In the genomic region with DNA sequence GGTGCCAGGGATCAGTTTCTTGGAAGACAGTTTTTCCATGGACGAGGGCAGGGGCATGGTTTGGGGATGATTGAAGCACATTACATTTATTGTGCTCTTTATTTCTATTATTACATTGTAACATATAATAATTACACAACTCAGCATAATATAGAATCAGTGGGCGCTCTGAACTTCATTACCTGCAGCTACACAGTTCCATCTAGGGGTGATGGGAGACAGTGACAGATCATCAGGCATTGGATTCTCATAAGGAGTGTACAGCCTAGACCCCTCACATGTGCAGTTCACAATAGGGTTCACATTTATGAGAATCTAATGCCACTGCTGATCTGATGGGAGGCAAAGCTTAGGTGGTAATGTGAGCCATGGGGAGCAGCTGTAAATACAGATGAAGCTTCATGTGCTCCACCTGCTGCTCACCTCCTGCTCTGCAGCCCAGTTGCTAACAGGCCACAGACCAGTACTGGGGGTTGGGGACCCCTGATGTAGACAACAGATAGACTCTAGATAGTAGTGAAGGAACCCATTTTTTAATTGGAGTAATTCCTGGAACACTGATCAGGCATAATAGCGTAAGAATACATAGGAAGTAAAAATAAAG, we compare ENCODE assay signal across 8 cellular contexts. TPM values are rescaled to one million over a fixed set of nuclear protein-coding genes. Genes with fewer than 3 reads are reported as not detected.
DNase-seq lines count a peak whose midpoint lies in the region; ATAC-seq and TF ChIP-seq lines count a peak whose summit lies in the region.
"Had no signal": no experiment of that assay in that cellular context is flagged by ENCODE, and none has a peak within 500 bp of the region (broad histone marks: within the 10 kb centered on the region; RNA-seq: fewer than 3 reads in every experiment).

No MANE protein-coding gene starts in this region.

- H3K36me3 ChIP-seq in WERI-Rb-1: no peaks in the 10 kb centered on the region

- H3K27me3 Mint-ChIP-seq in nephron progenitor cell (ENCODE audit: low read depth, poor library complexity): peaks cover 4% of the 10 kb centered on the region
- H3K27me3 Mint-ChIP-seq in activated T-cell treated with anti-CD3 and anti-CD28 coated beads, Interleukin-2, amount 50 U/mL, for 4 hours (ENCODE audit: low read depth): no peaks in the 10 kb centered on the region

- ATAC-seq in GM18498 (IDR thresholded peaks at IDR 0.05; ENCODE audit: unreplicated experiment) (peak; percentile 83), HG02759 (IDR thresholded peaks at IDR 0.05; ENCODE audit: unreplicated experiment) (peak; percentile 77), GM18858 (IDR thresholded peaks at IDR 0.05; ENCODE audit: unreplicated experiment) (no peak)
- no peak for ATAC-seq in activated T-cell treated with anti-CD3 and anti-CD28 coated beads, Interleukin-2, amount 50 U/mL, for 4 hours
- ATAC-seq: K562 had no signal

- no peaks in the 10 kb centered on the region for H3K4me1 Mint-ChIP-seq in nephron progenitor cell
- H3K4me1 Mint-ChIP-seq in activated T-cell treated with anti-CD3 and anti-CD28 coated beads, Interleukin-2, amount 50 U/mL, for 4 hours (ENCODE audit: low read depth): no peaks in the 10 kb centered on the region

- no peaks in the 10 kb centered on the region for H3K9me3 Mint-ChIP-seq in nephron progenitor cell
- H3K9me3 Mint-ChIP-seq in activated T-cell treated with anti-CD3 and anti-CD28 coated beads, Interleukin-2, amount 50 U/mL, for 4 hours: no peaks in the 10 kb centered on the region

- H3K27me3 ChIP-seq in WERI-Rb-1 (ENCODE audit: insufficient read depth, low read depth, severe bottlenecking): no peaks in the 10 kb centered on the region

- no peak overlapping the region for H3K4me3 Mint-ChIP-seq in nephron progenitor cell
- no peak overlapping the region for H3K4me3 Mint-ChIP-seq in activated T-cell treated with anti-CD3 and anti-CD28 coated beads, Interleukin-2, amount 50 U/mL, for 4 hours

- H3K36me3 Mint-ChIP-seq in nephron progenitor cell (ENCODE audit: low read depth): no peaks in the 10 kb centered on the region
- no peaks in the 10 kb centered on the region for H3K36me3 Mint-ChIP-seq in activated T-cell treated with anti-CD3 and anti-CD28 coated beads, Interleukin-2, amount 50 U/mL, for 4 hours (ENCODE audit: insufficient read depth)

- TF ChIP-seq CTCF in WERI-Rb-1 (IDR thresholded peaks at IDR 0.05; ENCODE audit: low read depth, low read length) (peak; percentile 76), nephron progenitor cell (IDR thresholded peaks at IDR 0.05) (peak; percentile 26)

- DNase-seq in WERI-Rb-1 (peak; percentile 67), nephron progenitor cell (peak; percentile 5), DMS79 treated with DMSO at 0.1 percent for 48 hours (lab: John Stamatoyannopoulos, UW) (no peak)
- no peak for DNase-seq in activated T-cell treated with anti-CD3 and anti-CD28 coated beads, Interleukin-2, amount 50 U/mL, for 4 hours

- H3K27ac Mint-ChIP-seq in nephron progenitor cell: no peak overlapping the region

- H3K4me3 ChIP-seq in WERI-Rb-1 (ENCODE audit: low read depth, low read length): no peak overlapping the region
- H3K4me3 ChIP-seq: K562 had no signal

- no peaks in the 10 kb centered on the region for H3K9me3 ChIP-seq in WERI-Rb-1 (ENCODE audit: severe bottlenecking)

- H3K27ac ChIP-seq in WERI-Rb-1: no peak overlapping the region

RNA-seq across cellular contexts. Expression of gene MC4R, which starts 41.5 kb away (rescaled TPM):
- not detected for total RNA-seq in activated T-cell treated with anti-CD3 and anti-CD28 coated beads, Interleukin-2, amount 50 U/mL, for 4 hours
- total RNA-seq: K562 had no signal

Comparison
In these comparisons a context has a peak if more than half of its experiments do, and no peak if none do; other contexts are left out.
1. ATAC-seq: peak in GM18498 (single experiment) and HG02759 (single experiment); none in activated T-cell treated with anti-CD3 and anti-CD28 coated beads, Interleukin-2, amount 50 U/mL, for 4 hours (0 of 2) and GM18858 (single experiment).
2. DNase-seq: peak in WERI-Rb-1 (single experiment) and nephron progenitor cell (single experiment); none in activated T-cell treated with anti-CD3 and anti-CD28 coated beads, Interleukin-2, amount 50 U/mL, for 4 hours (single experiment) and DMS79 treated with DMSO at 0.1 percent for 48 hours (single experiment).